In the genomic region with DNA sequence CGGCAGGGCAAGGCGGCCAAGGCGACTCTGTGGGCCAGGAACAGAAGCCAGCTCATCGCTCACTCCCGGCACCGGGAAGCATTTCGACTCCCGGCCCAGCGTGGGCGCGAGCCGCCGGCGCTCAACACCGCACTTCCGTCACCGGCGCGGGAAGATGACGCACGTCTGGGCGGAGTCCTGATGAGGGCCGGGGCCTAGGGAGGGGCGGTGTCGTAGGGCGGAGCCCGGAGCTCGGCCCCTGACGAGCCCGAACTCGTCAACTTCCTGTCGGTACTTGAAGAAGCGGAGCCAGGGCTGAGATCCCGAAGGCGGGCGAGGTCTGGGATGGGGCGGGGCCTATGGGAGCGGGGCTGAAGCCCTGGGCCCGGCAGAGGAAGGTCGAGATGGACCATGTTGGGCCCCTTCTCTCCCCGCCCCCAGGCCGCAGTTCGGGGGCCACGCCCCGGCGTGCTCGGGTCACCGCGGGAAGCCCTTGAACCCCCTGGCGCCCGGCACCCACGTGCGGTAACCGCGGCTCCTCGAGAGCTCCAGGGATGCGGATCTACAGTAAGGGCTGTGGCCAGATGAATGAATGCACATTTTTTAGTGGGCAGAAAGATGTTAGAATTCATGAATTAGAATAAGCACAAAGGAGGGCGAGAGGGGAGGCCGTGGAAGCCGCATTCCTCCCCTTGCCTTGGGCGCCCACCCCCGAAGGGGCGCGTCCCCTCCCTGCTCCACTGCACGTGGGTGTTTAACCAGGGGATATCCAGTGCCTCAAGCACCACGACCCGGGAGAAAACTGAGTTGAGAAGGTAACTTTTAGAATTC, we compare ENCODE assay signal across 8 cellular contexts. TPM values are rescaled to one million over a fixed set of nuclear protein-coding genes. Genes with fewer than 3 reads are reported as not detected.
DNase-seq lines count a peak whose midpoint lies in the region; ATAC-seq, FAIRE-seq and TF ChIP-seq lines count a peak whose summit lies in the region.

A gene with protein sequence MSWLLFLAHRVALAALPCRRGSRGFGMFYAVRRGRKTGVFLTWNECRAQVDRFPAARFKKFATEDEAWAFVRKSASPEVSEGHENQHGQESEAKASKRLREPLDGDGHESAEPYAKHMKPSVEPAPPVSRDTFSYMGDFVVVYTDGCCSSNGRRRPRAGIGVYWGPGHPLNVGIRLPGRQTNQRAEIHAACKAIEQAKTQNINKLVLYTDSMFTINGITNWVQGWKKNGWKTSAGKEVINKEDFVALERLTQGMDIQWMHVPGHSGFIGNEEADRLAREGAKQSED (minus strand): TSS at position 129 of the 810 bp plus-strand sequence. CDS start 73 bp downstream, at position 56.

- H3K4me1 ChIP-seq in BE2C = peaks cover 7% of the 10 kb centered on the region; the same call in 1 of the 2 replicates

- peak; percentile 96 for ATAC-seq in HG03460 (IDR thresholded peaks at IDR 0.05; ENCODE audit: unreplicated experiment)

- peak; percentile 36 for FAIRE-seq in colon (lab: Jason Lieb, UNC)

- TF ChIP-seq CTCF in BE2C (IDR thresholded peaks at IDR 0.05; ENCODE audit: low read depth, low read length) = no peak

- no peaks in the 10 kb centered on the region for H3K27me3 ChIP-seq in BE2C

- H3K4me3 ChIP-seq in BE2C (ENCODE audit: low read depth, low read length) = peak within 1 kb of the TSS; percentile 89

- DNase-seq in BE2C = peak; percentile 99
- DNase-seq in GM19240 (ENCODE audit: insufficient read length, low spot score) = peak; percentile 95
- peak; percentile 89 to 98 for DNase-seq in NCI-H526 (lab: John Stamatoyannopoulos, UW)
- peak; percentile 99 for DNase-seq in activated CD4-positive, alpha-beta T cell treated with anti-CD3 and anti-CD28 coated beads for 48 hours
- DNase-seq in kidney glomerular epithelial cell (lab: John Stamatoyannopoulos, UW) = peak; percentile 93
- peak; percentile 90 to 99 for DNase-seq in stimulated activated CD4-positive, alpha-beta T cell treated with anti-CD3 and anti-CD28 coated beads, Interleukin-1b, Interleukin-23, amount 100 ng/mL, for 1 hour (ENCODE audit: low read depth in 2 of 2)

- peaks cover 33% of the 10 kb centered on the region for H3K36me3 ChIP-seq in BE2C

- H3K9me3 ChIP-seq in BE2C = no peaks in the 10 kb centered on the region

RNA-seq across cellular contexts. Expression of the gene that starts here (rescaled TPM):
- 43.9 TPM for polyA plus RNA-seq in BE2C (2012; ENCODE audit: insufficient read depth, insufficient read length, low read depth)

Comparison
In these comparisons a context has a peak if more than half of its experiments do, and no peak if none do; other contexts are left out.
1. Peak in every context shown above with its lines: DNase-seq, ATAC-seq and H3K4me3 ChIP-seq.